In genomic region chr3:69088033-69088432, GRCh38 we compare ENCODE assay signal across 9 cellular contexts. TPM values are rescaled to one million over a fixed set of nuclear protein-coding genes. Genes with fewer than 3 reads are reported as not detected.
DNase-seq lines count a peak whose midpoint lies in the region; ATAC-seq and TF ChIP-seq lines count a peak whose summit lies in the region.
"Had no signal": no experiment of that assay in that cellular context is flagged by ENCODE, and none has a peak within 500 bp of the region (broad histone marks: within the 10 kb centered on the region; RNA-seq: fewer than 3 reads in every experiment).

No MANE protein-coding gene starts in this region.

- no peak overlapping the region for H2AFZ ChIP-seq in neural progenitor cell (replicated peaks)

- H3K36me3 ChIP-seq in ascending aorta: no peaks in the 10 kb centered on the region
- no peaks in the 10 kb centered on the region for H3K36me3 ChIP-seq in muscle layer of duodenum (ENCODE audit: control insufficient read depth in 1 of 2, insufficient read depth in 2 of 2, low read length in 2 of 2)
- no peaks in the 10 kb centered on the region for H3K36me3 ChIP-seq in neural progenitor cell

- H3K4me2 ChIP-seq in neural progenitor cell: no peak overlapping the region

- no peak overlapping the region for H3K27ac Mint-ChIP-seq in neural progenitor cell

- H3K4me1 Mint-ChIP-seq in neural progenitor cell: peaks cover 48% of the 10 kb centered on the region

- peaks cover 27% of the 10 kb centered on the region for H3K79me2 ChIP-seq in neural progenitor cell (ENCODE audit: low read depth)

- peaks cover 16 to 69% of the 10 kb centered on the region in 2 donors for H3K4me1 ChIP-seq in ascending aorta
- peaks cover 50 to 85% of the 10 kb centered on the region in 2 donors for H3K4me1 ChIP-seq in muscle layer of duodenum (ENCODE audit: control insufficient read depth in 1 of 2, insufficient read depth in 2 of 2, low read length in 2 of 2)
- peaks cover 25% of the 10 kb centered on the region for H3K4me1 ChIP-seq in neural progenitor cell

- H4K20me1 ChIP-seq in neural progenitor cell (ENCODE audit: low read depth): no peaks in the 10 kb centered on the region

- intact Hi-C loops in ascending aorta (cut with DNase I): no loop called here

- H3K9me3 Mint-ChIP-seq in neural progenitor cell: no peaks in the 10 kb centered on the region

- H3K27me3 Mint-ChIP-seq in neural progenitor cell (ENCODE audit: insufficient read depth, low read depth): peaks cover 2% of the 10 kb centered on the region

- H3F3A ChIP-seq in neural progenitor cell (ENCODE audit: low read depth): peaks cover 6% of the 10 kb centered on the region

- H3K27ac ChIP-seq in ascending aorta (peak overlapping the region; percentile 94), muscle layer of duodenum (ENCODE audit: low read length) (peak overlapping the region; percentile 42), neural progenitor cell (no peak overlapping the region)

- DNase-seq in ascending aorta (ENCODE audit: low spot score in 2 of 2) (no peak), inferior parietal cortex (ENCODE audit: extremely low spot score) (no peak), middle frontal gyrus (ENCODE audit: extremely low spot score, low spot score) (no peak), neural progenitor cell (ENCODE audit: low spot score) (no peak)
- no peak for DNase-seq in stimulated activated naive CD4-positive, alpha-beta T cell treated with Interleukin-2 at 50 U/mL for 16 hours (lab: John Stamatoyannopoulos, UW)

- peaks cover 2% of the 10 kb centered on the region for H3K36me3 Mint-ChIP-seq in neural progenitor cell

- TF ChIP-seq CTCF in ascending aorta (IDR thresholded peaks at IDR 0.05) (no peak), neural progenitor cell (IDR thresholded peaks at IDR 0.05) (no peak)

- peak overlapping the region; percentile 24 to 87 for H3K4me3 ChIP-seq in ascending aorta
- no peak overlapping the region for H3K4me3 ChIP-seq in muscle layer of duodenum (ENCODE audit: low read depth in 1 of 2, low read length in 2 of 2)
- H3K4me3 ChIP-seq in neural progenitor cell: no peak overlapping the region

- ATAC-seq in GM18858 (IDR thresholded peaks at IDR 0.05; ENCODE audit: unreplicated experiment) (peak; percentile 23), HG03039 (IDR thresholded peaks at IDR 0.05; ENCODE audit: unreplicated experiment) (peak; percentile 19)

- H3K27me3 ChIP-seq in ascending aorta: no peaks in the 10 kb centered on the region
- no peaks in the 10 kb centered on the region for H3K27me3 ChIP-seq in muscle layer of duodenum (ENCODE audit: low read depth, low read length)
- no peaks in the 10 kb centered on the region for H3K27me3 ChIP-seq in neural progenitor cell

- no peak overlapping the region for H3K9ac ChIP-seq in neural progenitor cell

- H3K9me3 ChIP-seq in ascending aorta (no peaks in the 10 kb centered on the region), muscle layer of duodenum (ENCODE audit: control insufficient read depth in 1 of 2, low read length in 2 of 2) (no peaks in the 10 kb centered on the region), neural progenitor cell (ENCODE audit: low read depth) (no peaks in the 10 kb centered on the region)

- no peak overlapping the region for H3K4me3 Mint-ChIP-seq in neural progenitor cell

RNA-seq across cellular contexts. Expression of gene ARL6IP5, which starts 3.3 kb away (rescaled TPM):
- total RNA-seq in ascending aorta (134 TPM), neural progenitor cell (ENCODE audit: low replicate concordance) (50.5 and 72.4 TPM in 2 replicates)

RNA-seq across cellular contexts. Expression of gene UBA3, which starts 7.9 kb away (rescaled TPM):
- 18.2 TPM for total RNA-seq in ascending aorta
- 102 and 144 TPM in 2 replicates for total RNA-seq in neural progenitor cell (ENCODE audit: low replicate concordance)

RNA-seq across cellular contexts. Expression of gene LMOD3, which starts 34.4 kb away (rescaled TPM):
- total RNA-seq in ascending aorta (not detected), neural progenitor cell (ENCODE audit: low replicate concordance) (not detected in 2 replicates)
- total RNA-seq: T-helper 1 cell treated with Interleukin-12 subunit alpha and Interleukin-12 subunit beta and Interleukin-4 antibody, amounts not matched to agents 30 ng/mL and 1 ng/mL, for 36 hours had no signal

RNA-seq across cellular contexts. Expression of gene TMF1, which starts 35.9 kb away (rescaled TPM):
- total RNA-seq in ascending aorta (35.2 TPM), neural progenitor cell (ENCODE audit: low replicate concordance) (14.6 and 24.4 TPM in 2 replicates)

Comparison
In these comparisons a context has a peak if more than half of its experiments do, and no peak if none do; other contexts are left out.
1. H3K4me3 ChIP-seq: peak in ascending aorta (2 of 2); none in muscle layer of duodenum (0 of 2) and neural progenitor cell (single experiment).